In the genomic region with DNA sequence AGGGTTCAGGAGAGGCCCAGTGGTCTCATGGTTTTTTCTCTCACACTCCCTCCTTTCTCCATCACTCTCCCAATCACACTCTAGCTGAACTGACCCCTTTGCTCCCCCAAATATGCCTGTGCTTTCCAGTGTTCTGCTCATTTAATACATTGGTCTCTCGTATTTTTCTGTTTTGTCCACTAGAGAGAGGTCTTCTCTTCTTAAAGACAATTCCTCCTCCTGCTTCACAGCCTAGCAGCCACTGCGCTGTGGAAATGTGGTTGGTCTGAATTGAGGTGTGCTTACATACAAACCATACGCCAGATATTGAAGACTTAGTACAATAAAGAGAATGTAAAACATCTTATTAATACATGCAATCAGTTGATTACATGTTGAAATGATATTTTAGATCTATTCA, we compare ENCODE assay signal across 8 cellular contexts.
A peak's percentile ranks its signal among the peaks of the same experiment; 100 is the strongest.
DNase-seq lines count a peak whose midpoint lies in the region; ATAC-seq and TF ChIP-seq lines count a peak whose summit lies in the region.

No MANE protein-coding gene starts in this region.

- TF ChIP-seq POLR2A in tibial nerve (IDR thresholded peaks at IDR 0.05): no peak

- CTCF ChIA-PET in activated CD4-positive, alpha-beta memory T cell treated with anti-CD3 and anti-CD28 coated beads, Interleukin-2, amount 10 ng/mL, durations not matched to agents 7 days and 5 days (lab: Charles Lee): interaction anchor here (0.9 to 8.3 kb wide), 7 partner anchors 9 to 401 kb away, joined by 3 to 85 read pairs (median 7); a partner anchor contains a TSS
- CTCF ChIA-PET in activated CD4-positive, alpha-beta memory T cell treated with anti-CD3 and anti-CD28 coated beads for 36 hours (lab: Charles Lee): interaction anchor here (0.6 to 4.9 kb wide), 10 partner anchors 10 to 295 kb away, joined by 3 to 43 read pairs (median 4); no protein-coding TSS in a partner anchor

- POLR2A ChIA-PET in activated CD4-positive, alpha-beta memory T cell treated with anti-CD3 and anti-CD28 coated beads, Interleukin-2, amount 10 ng/mL, durations not matched to agents 7 days and 5 days (lab: Charles Lee): interaction anchor here (0.8 to 9.7 kb wide), 4 partner anchors 19 to 282 kb away, joined by 3 to 47 read pairs (median 6); a partner anchor contains a TSS
- POLR2A ChIA-PET in activated CD4-positive, alpha-beta memory T cell treated with anti-CD3 and anti-CD28 coated beads for 36 hours (lab: Charles Lee): no interaction called here

- H3K36me3 ChIP-seq in tibial nerve: no peaks in the 10 kb centered on the region

- H3K4me1 Mint-ChIP-seq in activated CD4-positive, alpha-beta memory T cell treated with anti-CD3 and anti-CD28 coated beads, Interleukin-2, amount 10 ng/mL, durations not matched to agents 7 days and 5 days: peaks cover 50% of the 10 kb centered on the region
- peaks cover 19% of the 10 kb centered on the region for H3K4me1 Mint-ChIP-seq in activated CD4-positive, alpha-beta memory T cell treated with anti-CD3 and anti-CD28 coated beads for 36 hours (ENCODE audit: low read depth)

- ATAC-seq in GM18511 (IDR thresholded peaks at IDR 0.05; ENCODE audit: unreplicated experiment): no peak
- ATAC-seq in GM18907 (IDR thresholded peaks at IDR 0.05; ENCODE audit: unreplicated experiment): no peak

- H3K4me1 ChIP-seq in tibial nerve: peaks cover 0 to 13% (median 3%) of the 10 kb centered on the region in 4 donors

- H3K36me3 Mint-ChIP-seq in activated CD4-positive, alpha-beta memory T cell treated with anti-CD3 and anti-CD28 coated beads, Interleukin-2, amount 10 ng/mL, durations not matched to agents 7 days and 5 days (ENCODE audit: low read depth): peaks cover 7% of the 10 kb centered on the region
- H3K36me3 Mint-ChIP-seq in activated CD4-positive, alpha-beta memory T cell treated with anti-CD3 and anti-CD28 coated beads for 36 hours: no peaks in the 10 kb centered on the region

- peak; percentile 32 for DNase-seq in activated CD4-positive, alpha-beta memory T cell treated with anti-CD3 and anti-CD28 coated beads, Interleukin-2, amount 10 ng/mL, durations not matched to agents 7 days and 5 days
- DNase-seq in activated CD4-positive, alpha-beta memory T cell treated with anti-CD3 and anti-CD28 coated beads for 36 hours: no peak
- peak; percentile 60 for DNase-seq in NOMO-1 treated with dmso at 0.1 percent for 144 hours (lab: John Stamatoyannopoulos, UW; ENCODE audit: unreplicated experiment)
- peak; percentile 61 for DNase-seq in fibroblast of gingiva (ENCODE audit: low read depth)
- DNase-seq in tibial nerve (ENCODE audit: low spot score in 2 of 2): peak in 1 of 2 donors; percentile 42
- DNase-seq in activated CD8-positive, alpha-beta memory T cell treated with anti-CD3 and anti-CD28 coated beads, Interleukin-2, amount 50 U/mL, for 48 hours: no peak

- no peak overlapping the region for H3K4me3 Mint-ChIP-seq in activated CD4-positive, alpha-beta memory T cell treated with anti-CD3 and anti-CD28 coated beads, Interleukin-2, amount 10 ng/mL, durations not matched to agents 7 days and 5 days
- H3K4me3 Mint-ChIP-seq in activated CD4-positive, alpha-beta memory T cell treated with anti-CD3 and anti-CD28 coated beads for 36 hours: no peak overlapping the region

- TF ChIP-seq CTCF in tibial nerve (IDR thresholded peaks at IDR 0.05): peak in 3 of 5 experiments; percentile 18 to 50 (median 49)

- intact Hi-C loops in activated CD4-positive, alpha-beta memory T cell treated with anti-CD3 and anti-CD28 coated beads for 36 hours (cut with micrococcal nuclease): no loop called here

- no peaks in the 10 kb centered on the region for H3K9me3 Mint-ChIP-seq in activated CD4-positive, alpha-beta memory T cell treated with anti-CD3 and anti-CD28 coated beads, Interleukin-2, amount 10 ng/mL, durations not matched to agents 7 days and 5 days
- no peaks in the 10 kb centered on the region for H3K9me3 Mint-ChIP-seq in activated CD4-positive, alpha-beta memory T cell treated with anti-CD3 and anti-CD28 coated beads for 36 hours

- H3K27ac Mint-ChIP-seq in activated CD4-positive, alpha-beta memory T cell treated with anti-CD3 and anti-CD28 coated beads, Interleukin-2, amount 10 ng/mL, durations not matched to agents 7 days and 5 days: no peak overlapping the region
- H3K27ac Mint-ChIP-seq in activated CD4-positive, alpha-beta memory T cell treated with anti-CD3 and anti-CD28 coated beads for 36 hours: no peak overlapping the region

- WGBS in tibial nerve, 2 donors: 39 to 46% methylated on average over 3 of the region's 3 CpGs

- no peaks in the 10 kb centered on the region for H3K9me3 ChIP-seq in tibial nerve

- H3K27ac ChIP-seq in tibial nerve: no peak overlapping the region

- H3K4me3 ChIP-seq in tibial nerve: no peak overlapping the region

- no peaks in the 10 kb centered on the region for H3K27me3 ChIP-seq in tibial nerve

- peaks cover 25% of the 10 kb centered on the region for H3K27me3 Mint-ChIP-seq in activated CD4-positive, alpha-beta memory T cell treated with anti-CD3 and anti-CD28 coated beads, Interleukin-2, amount 10 ng/mL, durations not matched to agents 7 days and 5 days
- H3K27me3 Mint-ChIP-seq in activated CD4-positive, alpha-beta memory T cell treated with anti-CD3 and anti-CD28 coated beads for 36 hours: peaks cover 22% of the 10 kb centered on the region

- no peak for TF ChIP-seq EP300 in tibial nerve (IDR thresholded peaks at IDR 0.05)

Comparison
In these comparisons a context has a peak if more than half of its experiments do, and no peak if none do; other contexts are left out.
1. DNase-seq: peak in activated CD4-positive, alpha-beta memory T cell treated with anti-CD3 and anti-CD28 coated beads, Interleukin-2, amount 10 ng/mL, durations not matched to agents 7 days and 5 days (single experiment), NOMO-1 treated with dmso at 0.1 percent for 144 hours (single experiment) and fibroblast of gingiva (single experiment); none in activated CD4-positive, alpha-beta memory T cell treated with anti-CD3 and anti-CD28 coated beads for 36 hours (single experiment) and activated CD8-positive, alpha-beta memory T cell treated with anti-CD3 and anti-CD28 coated beads, Interleukin-2, amount 50 U/mL, for 48 hours (single experiment).